ENCODE assay signal across 8 cellular contexts in genomic region chr12:31896514-31897039, GRCh38.
A peak's percentile ranks its signal among the peaks of the same experiment; 100 is the strongest.
DNase-seq lines count a peak whose midpoint lies in the region; ATAC-seq and TF ChIP-seq lines count a peak whose summit lies in the region.

No MANE protein-coding gene starts in this region.

- no peak overlapping the region for H3K4me3 ChIP-seq in thyroid gland (replicated peaks in 1 of 3)

- ATAC-seq in GM18907 (IDR thresholded peaks at IDR 0.05; ENCODE audit: unreplicated experiment), result peak; percentile 98
- peak; percentile 99 for ATAC-seq in HG03060 (IDR thresholded peaks at IDR 0.05; ENCODE audit: low read depth, unreplicated experiment)

- WGBS in thyroid gland, 2 donors, result 59 to 63% methylated on average over 6 of the region's 6 CpGs

- no peaks in the 10 kb centered on the region for H3K27me3 ChIP-seq in thyroid gland

- H3K27ac ChIP-seq in thyroid gland, result no peak overlapping the region

- no peak for TF ChIP-seq CTCF in thyroid gland (IDR thresholded peaks at IDR 0.05)

- TF ChIP-seq POLR2A in thyroid gland (IDR thresholded peaks at IDR 0.05), result no peak

- H3K4me1 ChIP-seq in thyroid gland, result peaks cover 0 to 9% of the 10 kb centered on the region in 2 donors

- no peaks in the 10 kb centered on the region for H3K36me3 ChIP-seq in thyroid gland

- H3K9me3 ChIP-seq in thyroid gland, result no peaks in the 10 kb centered on the region

- intact Hi-C loops in thyroid gland (cut with DNase I), result no loop called here

- DNase-seq in T follicular helper cell (ENCODE audit: low read depth) (peak; percentile 76), myocyte (ENCODE audit: low read depth) (peak; percentile 6), thyroid gland (peak; percentile 9 to 25), cerebellum (ENCODE audit: low spot score) (no peak), NCI-H2227 (lab: John Stamatoyannopoulos, UW; ENCODE audit: unreplicated experiment) (no peak)
- DNase-seq in activated naive CD8-positive, alpha-beta T cell treated with anti-CD3 and anti-CD28 coated beads, Interleukin-2, amount 50 U/mL, for 16 hours (ENCODE audit: low read depth, low spot score), result peak; percentile 82

Comparison
In these comparisons a context has a peak if more than half of its experiments do, and no peak if none do; other contexts are left out.
1. DNase-seq: peak in T follicular helper cell (single experiment), activated naive CD8-positive, alpha-beta T cell treated with anti-CD3 and anti-CD28 coated beads, Interleukin-2, amount 50 U/mL, for 16 hours (single experiment), myocyte (single experiment) and thyroid gland (2 of 2); none in cerebellum (single experiment) and NCI-H2227 (single experiment).